In genomic region chr18:11412790-11413189, GRCh38 we compare ENCODE assay signal across 18 cellular contexts.
"Had no signal": no experiment of that assay in that cellular context is flagged by ENCODE, and none has a peak within 500 bp of the region (broad histone marks: within the 10 kb centered on the region; RNA-seq: fewer than 3 reads in every experiment).

No MANE protein-coding gene starts in this region.

- DNase-seq: activated CD4-positive, alpha-beta T cell treated with anti-CD3 and anti-CD28 coated beads for 36 hours; activated CD4-positive, alpha-beta T cell treated with anti-CD3 and anti-CD28 coated beads, Interleukin-2, amount 50 U/mL, for 48 hours; activated naive CD4-positive, alpha-beta T cell; activated naive CD8-positive, alpha-beta T cell treated with anti-CD3 and anti-CD28 coated beads, Interleukin-2, amount 50 U/mL, for 24 hours; activated T-cell treated with anti-CD3 and anti-CD28 coated beads for 4 hours; anterior cingulate cortex; erythroblast; stimulated activated naive CD8-positive, alpha-beta T cell treated with anti-CD3 and anti-CD28 coated beads, Interleukin-15, Interleukin-2, amounts not matched to agents 100 U/mL and 50 U/mL, for 24 hours; substantia nigra; T-helper 2 cell; tibial artery had no signal

- ATAC-seq: activated CD4-positive, alpha-beta T cell treated with anti-CD3 and anti-CD28 coated beads for 36 hours; activated naive CD8-positive, alpha-beta T cell treated with anti-CD3 and anti-CD28 coated beads, Interleukin-2, amount 50 U/mL, for 24 hours; stimulated activated naive CD8-positive, alpha-beta T cell treated with anti-CD3 and anti-CD28 coated beads, Interleukin-15, Interleukin-2, amounts not matched to agents 100 U/mL and 50 U/mL, for 24 hours had no signal

- H3K27me3 Mint-ChIP-seq: activated CD4-positive, alpha-beta T cell treated with anti-CD3 and anti-CD28 coated beads for 36 hours had no signal

- H3K4me3 Mint-ChIP-seq: activated CD4-positive, alpha-beta T cell treated with anti-CD3 and anti-CD28 coated beads for 36 hours; activated naive CD8-positive, alpha-beta T cell treated with anti-CD3 and anti-CD28 coated beads, Interleukin-2, amount 50 U/mL, for 24 hours; activated T-helper 1 cell treated with anti-CD3 and anti-CD28 coated beads, Interleukin-12 subunit alpha, Interleukin-12 subunit beta, Interleukin-2, Interleukin-4 antibody, amounts not matched to agents 30 ng/mL and 10 ng/mL and 1 ng/mL, durations not matched to agents 14 hours and 24 hours and 36 hours; memory B cell; neural crest cell had no signal

- H3K4me1 ChIP-seq: right atrium auricular region, tibial artery had no signal

- H3K27me3 ChIP-seq: right atrium auricular region, tibial artery had no signal

- H3K36me3 Mint-ChIP-seq: memory B cell had no signal

- H3K9me3 Mint-ChIP-seq: activated T-helper 1 cell treated with anti-CD3 and anti-CD28 coated beads, Interleukin-12 subunit alpha, Interleukin-12 subunit beta, Interleukin-2, Interleukin-4 antibody, amounts not matched to agents 30 ng/mL and 10 ng/mL and 1 ng/mL, durations not matched to agents 14 hours and 24 hours and 36 hours; memory B cell; neural crest cell had no signal

- H3K4me1 Mint-ChIP-seq: activated CD4-positive, alpha-beta T cell treated with anti-CD3 and anti-CD28 coated beads for 36 hours; activated naive CD8-positive, alpha-beta T cell treated with anti-CD3 and anti-CD28 coated beads, Interleukin-2, amount 50 U/mL, for 24 hours; memory B cell; neural crest cell had no signal

- H3K27ac Mint-ChIP-seq: activated CD4-positive, alpha-beta T cell treated with anti-CD3 and anti-CD28 coated beads for 36 hours; activated naive CD8-positive, alpha-beta T cell treated with anti-CD3 and anti-CD28 coated beads, Interleukin-2, amount 50 U/mL, for 24 hours; activated T-helper 1 cell treated with anti-CD3 and anti-CD28 coated beads, Interleukin-12 subunit alpha, Interleukin-12 subunit beta, Interleukin-2, Interleukin-4 antibody, amounts not matched to agents 30 ng/mL and 10 ng/mL and 1 ng/mL, durations not matched to agents 14 hours and 24 hours and 36 hours; memory B cell; progenitor cell of endocrine pancreas had no signal

- H3K4me3 ChIP-seq: coronary artery, right atrium auricular region, tibial artery had no signal

- H3K27ac ChIP-seq: coronary artery, right atrium auricular region, tibial artery, VCaP had no signal

- H3K36me3 ChIP-seq: right atrium auricular region, tibial artery had no signal

- H3K9me3 ChIP-seq: right atrium auricular region, tibial artery had no signal
